Comparison of ENCODE assay signal across 19 cellular contexts in genomic region chr11:102384419-102385052, GRCh38. TPM values are rescaled to one million over a fixed set of nuclear protein-coding genes. Genes with fewer than 3 reads are reported as not detected.
DNase-seq lines count a peak whose midpoint lies in the region; ATAC-seq and TF ChIP-seq lines count a peak whose summit lies in the region.
"Had no signal": no experiment of that assay in that cellular context is flagged by ENCODE, and none has a peak within 500 bp of the region (broad histone marks: within the 10 kb centered on the region; RNA-seq: fewer than 3 reads in every experiment).

No MANE protein-coding gene starts in this region.

- CTCF ChIA-PET in CD8-positive, alpha-beta memory T cell (lab: Charles Lee) = no interaction called here

- no peaks in the 10 kb centered on the region for H3K9me3 ChIP-seq in CD8-positive, alpha-beta memory T cell (ENCODE audit: low read length)
- no peaks in the 10 kb centered on the region for H3K9me3 ChIP-seq in vagina
- H3K9me3 ChIP-seq: prostate gland had no signal

- H3K27ac Mint-ChIP-seq in CD8-positive, alpha-beta memory T cell = peak overlapping the region in 2 of 8 donors; percentile 1 to 8
- H3K27ac Mint-ChIP-seq in osteocyte (ENCODE audit: unreplicated experiment) = peak overlapping the region; percentile 59
- H3K27ac Mint-ChIP-seq: activated CD4-positive, alpha-beta T cell treated with anti-CD3 and anti-CD28 coated beads, Interleukin-2, amount 10 ng/mL, durations not matched to agents 24 days and 14 days had no signal

- H3K4me3 Mint-ChIP-seq in CD8-positive, alpha-beta memory T cell = no peak overlapping the region
- no peak overlapping the region for H3K4me3 Mint-ChIP-seq in osteocyte (ENCODE audit: unreplicated experiment)
- H3K4me3 Mint-ChIP-seq: activated CD4-positive, alpha-beta T cell treated with anti-CD3 and anti-CD28 coated beads, Interleukin-2, amount 10 ng/mL, durations not matched to agents 24 days and 14 days had no signal

- no peaks in the 10 kb centered on the region for H3K27me3 Mint-ChIP-seq in CD8-positive, alpha-beta memory T cell
- no peaks in the 10 kb centered on the region for H3K27me3 Mint-ChIP-seq in osteocyte (ENCODE audit: unreplicated experiment)
- H3K27me3 Mint-ChIP-seq: activated CD4-positive, alpha-beta T cell treated with anti-CD3 and anti-CD28 coated beads, Interleukin-2, amount 10 ng/mL, durations not matched to agents 24 days and 14 days had no signal

- peaks cover 3% of the 10 kb centered on the region for H3K36me3 ChIP-seq in CD8-positive, alpha-beta memory T cell (ENCODE audit: insufficient read depth, low read length)
- H3K36me3 ChIP-seq in vagina = peaks cover 0 to 23% of the 10 kb centered on the region in 2 donors
- H3K36me3 ChIP-seq: prostate gland had no signal

- no peaks in the 10 kb centered on the region for H3K9me3 Mint-ChIP-seq in CD8-positive, alpha-beta memory T cell
- H3K9me3 Mint-ChIP-seq in osteocyte (ENCODE audit: unreplicated experiment) = no peaks in the 10 kb centered on the region

- H3K27me3 ChIP-seq in CD8-positive, alpha-beta memory T cell (ENCODE audit: insufficient read depth, low read length, poor library complexity, severe bottlenecking) = no peaks in the 10 kb centered on the region
- H3K27me3 ChIP-seq in vagina = no peaks in the 10 kb centered on the region
- H3K27me3 ChIP-seq: dorsolateral prefrontal cortex had no signal

- TF ChIP-seq CTCF in osteocyte (IDR thresholded peaks at IDR 0.05) (no peak), vagina (IDR thresholded peaks at IDR 0.05) (no peak)

- no peak for DNase-seq in CD8-positive, alpha-beta memory T cell
- peak; percentile 30 for DNase-seq in OCI-M2 (lab: John Stamatoyannopoulos, UW; ENCODE audit: unreplicated experiment)
- DNase-seq in left cardiac atrium = peak; percentile 56
- DNase-seq in osteocyte (ENCODE audit: extremely low spot score, unreplicated experiment) = peak; percentile 78
- DNase-seq in activated effector memory CD4-positive, alpha-beta T cell treated with anti-CD3 and anti-CD28 coated beads, Interleukin-2, amount 50 U/mL, for 16 hours = no peak
- DNase-seq in activated CD4-positive, CD25-positive, alpha-beta regulatory T cell treated with anti-CD3 and anti-CD28 coated beads, Interleukin-2, amount 50 U/mL, for 72 hours = no peak
- DNase-seq in vagina (ENCODE audit: extremely low spot score in 2 of 2) = no peak
- DNase-seq in NCI-H2081 treated with DMSO at 0.1 percent for 48 hours (lab: John Stamatoyannopoulos, UW) = no peak
- DNase-seq: activated CD4-positive, alpha-beta T cell treated with anti-CD3 and anti-CD28 coated beads, Interleukin-2, amount 10 ng/mL, durations not matched to agents 24 days and 14 days; activated naive CD4-positive, alpha-beta T cell treated with anti-CD3 and anti-CD28 coated beads, Interleukin-2, amount 50 U/mL, for 16 hours; dorsolateral prefrontal cortex; GF-D8; GOT3; hypothalamus; Karpas-422; kidney glomerular epithelial cell; NCI-H1436 treated with DMSO at 0.1 percent for 48 hours; NCI-H226 had no signal

- intact Hi-C loops in left cardiac atrium (cut with DNase I) = no loop called here
- intact Hi-C loops in vagina (cut with DNase I) = no loop called here

- peaks cover 6 to 27% (median 12%) of the 10 kb centered on the region in 3 donors for H3K4me1 Mint-ChIP-seq in CD8-positive, alpha-beta memory T cell
- H3K4me1 Mint-ChIP-seq in osteocyte (ENCODE audit: unreplicated experiment) = peaks cover 29% of the 10 kb centered on the region

- peak; percentile 85 to 93 for ATAC-seq in left cardiac atrium

- no peak overlapping the region for H3K4me3 ChIP-seq in CD8-positive, alpha-beta memory T cell (ENCODE audit: low read length)
- H3K4me3 ChIP-seq in vagina = no peak overlapping the region
- H3K4me3 ChIP-seq: dorsolateral prefrontal cortex, prostate gland had no signal

- POLR2A ChIA-PET in CD8-positive, alpha-beta memory T cell (lab: Charles Lee) = no interaction called here

- H3K36me3 Mint-ChIP-seq in CD8-positive, alpha-beta memory T cell = peaks cover 0 to 77% (median 23%) of the 10 kb centered on the region in 3 donors
- peaks cover 43% of the 10 kb centered on the region for H3K36me3 Mint-ChIP-seq in osteocyte (ENCODE audit: unreplicated experiment)

- peaks cover 4% of the 10 kb centered on the region for H3K4me1 ChIP-seq in CD8-positive, alpha-beta memory T cell (ENCODE audit: insufficient read depth, low read length)
- H3K4me1 ChIP-seq in vagina = no peaks in the 10 kb centered on the region
- H3K4me1 ChIP-seq: prostate gland had no signal

- peak overlapping the region; percentile 29 for H3K27ac ChIP-seq in CD8-positive, alpha-beta memory T cell (ENCODE audit: low read depth, low read length)
- H3K27ac ChIP-seq in vagina = no peak overlapping the region
- H3K27ac ChIP-seq: prostate gland had no signal

- TF ChIP-seq POLR2A in vagina (IDR thresholded peaks at IDR 0.05) = no peak

RNA-seq across cellular contexts. Expression of gene BIRC2, which starts 37.5 kb away (rescaled TPM):
- 10 to 100 TPM; 40.3 to 42.8 TPM for total RNA-seq in CD8-positive, alpha-beta memory T cell
- 35.2 TPM for polyA plus RNA-seq in CD8-positive, alpha-beta memory T cell
- total RNA-seq in left cardiac atrium (10 to 100 TPM; 30.4 to 34.2 TPM), osteocyte (46.0 and 51.3 TPM in 2 replicates), vagina (52.1 TPM)

Comparison
In these comparisons a context has a peak if more than half of its experiments do, and no peak if none do; other contexts are left out.
1. DNase-seq: peak in OCI-M2 (single experiment), left cardiac atrium (single experiment) and osteocyte (single experiment); none in CD8-positive, alpha-beta memory T cell (0 of 5), activated effector memory CD4-positive, alpha-beta T cell treated with anti-CD3 and anti-CD28 coated beads, Interleukin-2, amount 50 U/mL, for 16 hours (single experiment), activated CD4-positive, CD25-positive, alpha-beta regulatory T cell treated with anti-CD3 and anti-CD28 coated beads, Interleukin-2, amount 50 U/mL, for 72 hours (single experiment), vagina (0 of 2) and NCI-H2081 treated with DMSO at 0.1 percent for 48 hours (single experiment).